In the genomic region with DNA sequence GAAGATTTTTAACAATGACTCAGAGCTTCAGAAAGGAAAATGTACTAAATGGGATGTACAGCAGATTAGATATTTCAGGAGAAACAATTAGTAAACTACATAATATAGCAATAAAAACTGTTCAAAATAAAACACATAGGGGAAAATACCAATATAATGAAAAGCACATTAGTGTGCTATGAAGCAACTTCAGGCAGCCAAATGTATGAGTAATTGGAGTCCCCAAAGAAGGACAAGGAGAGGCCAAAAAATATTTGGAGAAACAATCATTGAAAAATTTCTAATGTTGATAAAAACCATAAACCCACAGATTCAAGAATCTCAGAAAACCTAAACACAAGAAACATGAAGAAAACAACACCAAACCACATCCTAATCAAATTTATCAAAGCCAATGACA, we compare ENCODE assay signal across 29 cellular contexts.
"Had no signal": no experiment of that assay in that cellular context is flagged by ENCODE, and none has a peak within 500 bp of the region (broad histone marks: within the 10 kb centered on the region; RNA-seq: fewer than 3 reads in every experiment).

No MANE protein-coding gene starts in this region.

- H3K27ac ChIP-seq: body of pancreas, esophagus muscularis mucosa, WERI-Rb-1 had no signal

- H3K36me3 ChIP-seq: esophagus muscularis mucosa, WERI-Rb-1 had no signal

- DNase-seq: activated B cell treated with CpG ODN at 0.5 μM for 24 hours; activated CD4-positive, alpha-beta T cell treated with anti-CD3 and anti-CD28 coated beads for 48 hours; activated CD4-positive, alpha-beta T cell treated with anti-CD3 and anti-CD28 coated beads, Interleukin-2, amount 50 U/mL, for 1 hour; activated CD4-positive, alpha-beta T cell treated with anti-CD3 and anti-CD28 coated beads, Interleukin-2, amount 50 U/mL, for 48 hours; activated CD8-positive, alpha-beta memory T cell treated with anti-CD3 and anti-CD28 coated beads for 24 hours; activated CD8-positive, alpha-beta T cell treated with anti-CD3 and anti-CD28 coated beads for 36 hours; activated effector memory CD4-positive, alpha-beta T cell treated with Interleukin-2 at 50 U/mL for 16 hours; activated gamma-delta T cell treated with Interleukin-2 at 50 U/mL for 16 hours; activated naive CD4-positive, alpha-beta T cell treated with anti-CD3 and anti-CD28 coated beads, Interleukin-2, amount 50 U/mL, for 16 hours; activated naive CD4-positive, alpha-beta T cell treated with Interleukin-2 at 50 U/mL for 16 hours; activated T-cell treated with anti-CD3 and anti-CD28 coated beads, Interleukin-2, amount 50 U/mL, for 4 hours; amniotic stem cell; anterior cingulate cortex; body of pancreas; caudate nucleus; cortex of kidney; dermis blood vessel endothelial cell; effector CD4-positive, alpha-beta T cell; effector memory CD8-positive, alpha-beta T cell; erythroblast; head of caudate nucleus; T-helper 1 cell; T-helper 17 cell; T1000; WERI-Rb-1 had no signal

- H3K4me1 ChIP-seq: body of pancreas, esophagus muscularis mucosa had no signal

- H3K4me3 ChIP-seq: body of pancreas, esophagus muscularis mucosa had no signal

- H3K9me3 ChIP-seq: body of pancreas, esophagus muscularis mucosa had no signal

- H3K27me3 ChIP-seq: body of pancreas, esophagus muscularis mucosa had no signal

- ATAC-seq: activated CD4-positive, CD25-positive, alpha-beta regulatory T cell treated with anti-CD3 and anti-CD28 coated beads, Interleukin-2, amount 50 U/mL, for 24 hours; activated CD8-positive, alpha-beta T cell treated with anti-CD3 and anti-CD28 coated beads for 36 hours; activated T-cell treated with anti-CD3 and anti-CD28 coated beads, Interleukin-2, amount 50 U/mL, for 4 hours; activated T-helper 17 cell treated with anti-CD3 and anti-CD28 coated beads, Interleukin-2, amount 50 U/mL, for 72 hours; body of pancreas; effector memory CD8-positive, alpha-beta T cell; T-helper 17 cell had no signal

- FAIRE-seq: frontal cortex had no signal
